9 cellular contexts compared by ENCODE assay signal in the genomic region with DNA sequence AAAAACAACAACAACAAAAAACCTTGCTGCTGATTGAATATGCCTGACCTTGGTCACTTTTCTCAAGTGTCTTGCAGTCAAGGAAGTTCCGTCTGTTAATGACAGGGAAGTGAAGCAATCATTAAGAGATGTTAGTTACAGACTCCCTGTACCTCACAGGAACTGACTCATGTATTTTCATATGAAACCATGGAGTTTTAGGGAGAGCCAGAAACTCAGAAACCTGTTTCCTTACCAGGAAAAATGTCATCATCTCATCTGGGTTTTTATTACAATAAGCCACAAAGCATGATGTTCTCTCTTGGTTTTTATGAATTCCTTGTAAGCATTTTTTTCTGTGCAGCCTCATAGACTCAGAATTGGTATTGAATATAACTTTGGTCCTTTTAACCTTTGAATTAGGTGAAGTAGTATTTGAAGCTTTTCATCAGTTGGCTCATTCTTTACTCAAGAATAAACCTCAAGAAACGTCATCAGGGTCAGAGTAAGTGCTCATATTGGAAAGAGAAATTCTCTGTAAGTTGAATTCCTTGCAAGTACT. TPM values are rescaled to one million over a fixed set of nuclear protein-coding genes. Genes with fewer than 3 reads are reported as not detected.
DNase-seq lines count a peak whose midpoint lies in the region; ATAC-seq and TF ChIP-seq lines count a peak whose summit lies in the region.
"Had no signal": no experiment of that assay in that cellular context is flagged by ENCODE, and none has a peak within 500 bp of the region (broad histone marks: within the 10 kb centered on the region; RNA-seq: fewer than 3 reads in every experiment).

No MANE protein-coding gene starts in this region.

- H3K79me1 ChIP-seq in mesenchymal stem cell (replicated peaks; ENCODE audit: low read length, poor library complexity, severe bottlenecking) = peaks cover 15% of the 10 kb centered on the region

- no peaks in the 10 kb centered on the region for H3K36me3 Mint-ChIP-seq in chondrocyte (ENCODE audit: low read depth)

- H3K4me3 Mint-ChIP-seq in chondrocyte (ENCODE audit: unreplicated experiment) = no peak overlapping the region
- H3K4me3 Mint-ChIP-seq: stimulated activated naive B cell treated with anti-CD40 and anti-IgM and Interleukin-4, amounts not matched to agents 10 μg/mL and 1 μg/mL and 100 μg/mL, for 72 hours had no signal

- no peaks in the 10 kb centered on the region for H3K27me3 Mint-ChIP-seq in chondrocyte (ENCODE audit: low read depth)
- H3K27me3 Mint-ChIP-seq: stimulated activated naive B cell treated with anti-CD40 and anti-IgM and Interleukin-4, amounts not matched to agents 10 μg/mL and 1 μg/mL and 100 μg/mL, for 72 hours had no signal

- H3K4ac ChIP-seq in mesenchymal stem cell (ENCODE audit: low read depth in 1 of 2, low read length in 2 of 2) = no peak overlapping the region

- peaks cover 0 to 3% of the 10 kb centered on the region in 2 experiments for H3K36me3 ChIP-seq in mesenchymal stem cell (ENCODE audit: control insufficient read depth in 1 of 2, insufficient read depth in 2 of 2, low read depth in 1 of 2, low read length in 2 of 2)

- peak overlapping the region; percentile 98 for H3K27ac Mint-ChIP-seq in chondrocyte (ENCODE audit: unreplicated experiment)
- H3K27ac Mint-ChIP-seq: stimulated activated naive B cell treated with anti-CD40 and anti-IgM and Interleukin-4, amounts not matched to agents 10 μg/mL and 1 μg/mL and 100 μg/mL, for 72 hours had no signal

- H3K4me3 ChIP-seq in AG10803 (ENCODE audit: low read length) = no peak overlapping the region
- H3K4me3 ChIP-seq in mesenchymal stem cell (ENCODE audit: insufficient read depth in 1 of 2, low read depth in 1 of 2, low read length in 2 of 2) = peak overlapping the region in 1 of 2 experiments; percentile 58

- no peak overlapping the region for H3K23ac ChIP-seq in mesenchymal stem cell (ENCODE audit: low read length in 2 of 2)

- TF ChIP-seq CTCF in AG10803 (conservative IDR thresholded peaks at IDR 0.05; ENCODE audit: low read length) = no peak
- TF ChIP-seq CTCF in chondrocyte (IDR thresholded peaks at IDR 0.05) = no peak

- H4K8ac ChIP-seq in mesenchymal stem cell (ENCODE audit: low read length) = no peak overlapping the region

- peak overlapping the region; percentile 78 for H3K27ac ChIP-seq in mesenchymal stem cell (ENCODE audit: low read length, poor library complexity, severe bottlenecking)

- H2AK5ac ChIP-seq in mesenchymal stem cell (ENCODE audit: low read length, severe bottlenecking) = no peak overlapping the region

- H3K4me1 Mint-ChIP-seq in chondrocyte (ENCODE audit: low read depth) = peaks cover 69% of the 10 kb centered on the region

- H3K27me3 ChIP-seq in mesenchymal stem cell (ENCODE audit: control insufficient read depth in 1 of 2, insufficient read depth in 1 of 2, low read length in 2 of 2) = no peaks in the 10 kb centered on the region

- no peak overlapping the region for H4K91ac ChIP-seq in mesenchymal stem cell (ENCODE audit: low read length)

- H2AFZ ChIP-seq in mesenchymal stem cell (ENCODE audit: low read depth, low read length) = no peak overlapping the region

- DNase-seq in AG10803 (ENCODE audit: low read depth) = peak; percentile 94
- peak; percentile 46 to 92 for DNase-seq in NOMO-1 (lab: John Stamatoyannopoulos, UW; ENCODE audit: unreplicated experiment in 2 of 2)
- no peak for DNase-seq in chondrocyte (ENCODE audit: low spot score)
- DNase-seq in mesenchymal stem cell = peak; percentile 94
- DNase-seq in NK-92 (lab: John Stamatoyannopoulos, UW; ENCODE audit: unreplicated experiment) = no peak
- DNase-seq in NCI-H526 (lab: John Stamatoyannopoulos, UW) = no peak
- DNase-seq in activated effector memory CD4-positive, alpha-beta T cell treated with anti-CD3 and anti-CD28 coated beads, Interleukin-2, amount 50 U/mL, for 16 hours = no peak
- DNase-seq: stimulated activated naive B cell treated with anti-CD40 and anti-IgM and Interleukin-4, amounts not matched to agents 10 μg/mL and 1 μg/mL and 100 μg/mL, for 72 hours had no signal

- H2BK5ac ChIP-seq in mesenchymal stem cell (ENCODE audit: low read depth, low read length, poor library complexity, severe bottlenecking) = no peak overlapping the region

- peak overlapping the region; percentile 91 for H3K9ac ChIP-seq in mesenchymal stem cell (ENCODE audit: low read length)

- no peak overlapping the region for H3K14ac ChIP-seq in mesenchymal stem cell (ENCODE audit: low read length in 2 of 2)

- 0% methylated on average over 1 of the region's 2 CpGs for WGBS in mesenchymal stem cell

- H2BK12ac ChIP-seq in mesenchymal stem cell (ENCODE audit: low read length in 2 of 2) = no peak overlapping the region

- ATAC-seq in HG03520 (IDR thresholded peaks at IDR 0.05; ENCODE audit: unreplicated experiment) = no peak

- H2BK15ac ChIP-seq in mesenchymal stem cell (ENCODE audit: low read depth, poor library complexity, severe bottlenecking) = no peak overlapping the region

- H3K9me3 ChIP-seq in mesenchymal stem cell (ENCODE audit: control insufficient read depth, low read length) = no peaks in the 10 kb centered on the region

- no peak overlapping the region for H3K4me2 ChIP-seq in mesenchymal stem cell (ENCODE audit: low read length, poor library complexity, severe bottlenecking)

- H3K4me1 ChIP-seq in mesenchymal stem cell (ENCODE audit: control insufficient read depth, insufficient read depth, low read depth, low read length) = peaks cover 8% of the 10 kb centered on the region

- no peak overlapping the region for H3K18ac ChIP-seq in mesenchymal stem cell (ENCODE audit: low read depth in 1 of 2, low read length in 2 of 2)

- no peaks in the 10 kb centered on the region for H3K9me3 Mint-ChIP-seq in chondrocyte (ENCODE audit: low read depth)
- H3K9me3 Mint-ChIP-seq: stimulated activated naive B cell treated with anti-CD40 and anti-IgM and Interleukin-4, amounts not matched to agents 10 μg/mL and 1 μg/mL and 100 μg/mL, for 72 hours had no signal

- no peak overlapping the region for H2BK120ac ChIP-seq in mesenchymal stem cell (ENCODE audit: low read depth, low read length)

RNA-seq across cellular contexts. Expression of gene LYRM1, which starts 10.3 kb away (rescaled TPM):
- total RNA-seq in chondrocyte = 18.1 to 20.1 TPM (median 18.5 TPM) in 3 replicates
- 17.2 TPM for polyA plus RNA-seq in mesenchymal stem cell (2013, experiment 1 of 2)
- 14.6 TPM for polyA plus RNA-seq in mesenchymal stem cell (2013, experiment 2 of 2)

RNA-seq across cellular contexts. Expression of gene DCUN1D3, which starts 10.7 kb away (rescaled TPM):
- total RNA-seq in chondrocyte = 40.9 to 46.0 TPM (median 44.4 TPM) in 3 replicates
- 7.9 TPM for polyA plus RNA-seq in mesenchymal stem cell (2013, experiment 1 of 2)
- polyA plus RNA-seq in mesenchymal stem cell (2013, experiment 2 of 2) = 8.2 TPM

Comparison
In these comparisons a context has a peak if more than half of its experiments do, and no peak if none do; other contexts are left out.
1. DNase-seq: peak in AG10803 (single experiment), NOMO-1 (2 of 2) and mesenchymal stem cell (single experiment); none in chondrocyte (single experiment), NK-92 (single experiment), NCI-H526 (0 of 2) and activated effector memory CD4-positive, alpha-beta T cell treated with anti-CD3 and anti-CD28 coated beads, Interleukin-2, amount 50 U/mL, for 16 hours (single experiment).